Comparison of ENCODE assay signal across 7 cellular contexts in genomic region chr6:73585566-73586415, GRCh38.
A peak's percentile ranks its signal among the peaks of the same experiment; 100 is the strongest.
DNase-seq lines count a peak whose midpoint lies in the region; ATAC-seq and TF ChIP-seq lines count a peak whose summit lies in the region.

No MANE protein-coding gene starts in this region.

- H3K4me3 ChIP-seq in lung, result no peak overlapping the region

- H3K27me3 Mint-ChIP-seq in IgD-negative memory B cell (peaks cover 2% of the 10 kb centered on the region), T-helper 17 cell (no peaks in the 10 kb centered on the region)

- H3K27ac ChIP-seq in lung (ENCODE audit: low read depth in 1 of 2, low read length in 1 of 2), result peak overlapping the region; percentile 37 to 95
- H3K27ac ChIP-seq in temporal lobe (ENCODE audit: low read depth, low read length), result peak overlapping the region; percentile 80

- 0 to 2% methylated on average over 3 of the region's 3 CpGs for WGBS in lung, 2 donors

- H3K9me3 Mint-ChIP-seq in IgD-negative memory B cell, result no peaks in the 10 kb centered on the region

- H3K9me3 ChIP-seq in T-helper 17 cell (ENCODE audit: control insufficient read depth, low read length, poor library complexity, severe bottlenecking), result no peaks in the 10 kb centered on the region
- no peaks in the 10 kb centered on the region for H3K9me3 ChIP-seq in lung (ENCODE audit: control insufficient read depth in 2 of 2, insufficient read depth in 1 of 2, low read length in 1 of 2)

- CTCF ChIA-PET in GM10248 (lab: Yijun Ruan, JAX), result interaction anchor here (0.9 to 2.6 kb wide), 7 partner anchors 12 to 26 kb away, joined by 3 to 8 read pairs (median 4); no protein-coding TSS in a partner anchor

- peaks cover 4% of the 10 kb centered on the region for H3K36me3 Mint-ChIP-seq in IgD-negative memory B cell
- no peaks in the 10 kb centered on the region for H3K36me3 Mint-ChIP-seq in T-helper 17 cell (ENCODE audit: low read depth)

- H3K4me1 ChIP-seq in lung (ENCODE audit: control insufficient read depth in 2 of 2, insufficient read depth in 2 of 2, low read length in 2 of 2), result peaks cover 2 to 3% of the 10 kb centered on the region in 2 donors

- TF ChIP-seq CTCF in GM10248 (IDR thresholded peaks at IDR 0.05; ENCODE audit: control extremely low read depth, extremely low read depth, low read depth, missing control alignments) (no peak), lung (IDR thresholded peaks at IDR 0.05; ENCODE audit: control extremely low read depth, extremely low read depth) (no peak)

- H3K27me3 ChIP-seq in lung (ENCODE audit: control insufficient read depth, insufficient read depth), result no peaks in the 10 kb centered on the region

- no peaks in the 10 kb centered on the region for H3K36me3 ChIP-seq in lung (ENCODE audit: control insufficient read depth in 2 of 2, insufficient read depth in 2 of 2, low read length in 2 of 2)

- peaks cover 15 to 28% (median 22%) of the 10 kb centered on the region in 3 donors for H3K4me1 Mint-ChIP-seq in IgD-negative memory B cell
- H3K4me1 Mint-ChIP-seq in T-helper 17 cell, result peaks cover 18% of the 10 kb centered on the region

- POLR2A ChIA-PET in GM10248 (lab: Yijun Ruan, JAX), result interaction anchor here (0.6 to 2.4 kb wide), 5 partner anchors 13 to 308 kb away, joined by 3 to 23 read pairs (median 3); partner anchors contain the start of gene EEF1A1

- H3K4me3 Mint-ChIP-seq in IgD-negative memory B cell, result peak overlapping the region; percentile 72 to 88 (median 80)
- peak overlapping the region; percentile 89 for H3K4me3 Mint-ChIP-seq in T-helper 17 cell

- H3K27ac Mint-ChIP-seq in IgD-negative memory B cell, result peak overlapping the region; percentile 80 to 98 (median 97)
- H3K27ac Mint-ChIP-seq in T-helper 17 cell, result peak overlapping the region; percentile 98

- DNase-seq in GM10248 (ENCODE audit: extremely low spot score) (peak; percentile 62), T-helper 17 cell (no peak), dedifferentiated amniotic fluid mesenchymal stem cell (ENCODE audit: extremely low spot score) (peak; percentile 90), lung (ENCODE audit: low spot score) (peak; percentile 45)

- peak; percentile 70 for ATAC-seq in GM21737 (IDR thresholded peaks at IDR 0.05; ENCODE audit: unreplicated experiment)
- ATAC-seq in T-helper 17 cell, result peak; percentile 79
- ATAC-seq in lung (ENCODE audit: insufficient read depth, low FRiP score), result peak; percentile 64

Comparison
In these comparisons a context has a peak if more than half of its experiments do, and no peak if none do; other contexts are left out.
1. DNase-seq: peak in GM10248 (single experiment), dedifferentiated amniotic fluid mesenchymal stem cell (single experiment) and lung (single experiment); none in T-helper 17 cell (0 of 3).
2. Peak in every context shown above with its lines, with median percentiles within 50 percentile points of each other: ATAC-seq.